In the genomic region with DNA sequence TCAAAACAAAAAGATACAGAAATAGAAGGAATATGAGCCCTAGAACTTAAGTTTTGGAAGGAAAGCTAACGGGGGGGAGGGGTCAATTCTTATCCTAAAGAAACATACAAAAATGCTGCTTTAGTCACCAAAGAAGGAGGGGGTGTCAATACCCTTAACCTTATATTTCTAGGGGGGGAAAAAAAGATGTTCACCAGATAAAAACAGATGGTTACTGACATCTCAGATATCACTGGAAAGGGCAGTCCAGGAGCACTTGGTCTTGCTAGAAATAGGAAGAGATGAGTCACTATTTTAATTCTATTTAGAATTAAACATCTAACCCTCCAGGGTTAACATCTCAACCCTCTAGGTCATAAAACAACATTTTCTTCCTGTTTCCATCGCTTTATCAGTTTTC, we compare ENCODE assay signal across 8 cellular contexts. TPM values are rescaled to one million over a fixed set of nuclear protein-coding genes. Genes with fewer than 3 reads are reported as not detected.
DNase-seq lines count a peak whose midpoint lies in the region; ATAC-seq and TF ChIP-seq lines count a peak whose summit lies in the region.

No MANE protein-coding gene starts in this region.

- peak overlapping the region; percentile 96 for H3K27ac Mint-ChIP-seq in activated CD8-positive, alpha-beta T cell treated with anti-CD3 and anti-CD28 coated beads for 36 hours

- H3K36me3 Mint-ChIP-seq in activated CD8-positive, alpha-beta T cell treated with anti-CD3 and anti-CD28 coated beads for 36 hours (ENCODE audit: low read depth), result peaks cover 49% of the 10 kb centered on the region

- H3K4me1 ChIP-seq in stomach, result peaks cover 35 to 67% (median 54%) of the 10 kb centered on the region in 4 donors

- 13 to 31% (median 22%) methylated on average over 2 of the region's 2 CpGs for WGBS in stomach, 5 donors

- H3K27me3 ChIP-seq in stomach, result no peaks in the 10 kb centered on the region

- no peak for ATAC-seq in activated CD8-positive, alpha-beta T cell treated with anti-CD3 and anti-CD28 coated beads for 36 hours
- ATAC-seq in HG03342 (IDR thresholded peaks at IDR 0.05; ENCODE audit: unreplicated experiment), result no peak
- ATAC-seq in HG03457 (IDR thresholded peaks at IDR 0.05; ENCODE audit: unreplicated experiment), result no peak

- POLR2A ChIA-PET in activated CD8-positive, alpha-beta T cell treated with anti-CD3 and anti-CD28 coated beads for 36 hours (lab: Charles Lee), result interaction anchor here (0.7 to 4.1 kb wide), 10 partner anchors 9 to 101 kb away, joined by 3 to 37 read pairs (median 5); a partner anchor contains a TSS
- POLR2A ChIA-PET in GM10248 (lab: Yijun Ruan, JAX), result interaction anchor here (1.3 kb wide), 1 partner anchor 20 kb away, joined by 6 read pairs; a partner anchor contains a TSS

- no peaks in the 10 kb centered on the region for H3K27me3 Mint-ChIP-seq in activated CD8-positive, alpha-beta T cell treated with anti-CD3 and anti-CD28 coated beads for 36 hours

- H3K4me1 Mint-ChIP-seq in activated CD8-positive, alpha-beta T cell treated with anti-CD3 and anti-CD28 coated beads for 36 hours (ENCODE audit: low read depth), result peaks cover 61% of the 10 kb centered on the region

- intact Hi-C loops in activated CD8-positive, alpha-beta T cell treated with anti-CD3 and anti-CD28 coated beads for 36 hours (cut with micrococcal nuclease), result no loop called here
- intact Hi-C loops in stomach (cut with DNase I; ENCODE audit: low total_unique reads), result no loop called here

- DNase-seq in SIG-M5 treated with dmso at 0.1 percent for 504 hours (lab: John Stamatoyannopoulos, UW; ENCODE audit: unreplicated experiment) (peak; percentile 16), SIG-M5 (lab: John Stamatoyannopoulos, UW) (no peak), stomach (no peak), GM10248 (ENCODE audit: extremely low spot score) (no peak)
- no peak for DNase-seq in activated CD8-positive, alpha-beta T cell treated with anti-CD3 and anti-CD28 coated beads for 36 hours

- H3K9me3 Mint-ChIP-seq in activated CD8-positive, alpha-beta T cell treated with anti-CD3 and anti-CD28 coated beads for 36 hours, result no peaks in the 10 kb centered on the region

- TF ChIP-seq POLR2A in stomach (IDR thresholded peaks at IDR 0.05), result no peak

- peak overlapping the region in 4 of 5 donors; percentile 96 to 99 (median 99) for H3K27ac ChIP-seq in stomach

- peak overlapping the region; percentile 99 for H3K4me3 Mint-ChIP-seq in activated CD8-positive, alpha-beta T cell treated with anti-CD3 and anti-CD28 coated beads for 36 hours

- peaks cover 13 to 23% (median 23%) of the 10 kb centered on the region in 4 donors for H3K36me3 ChIP-seq in stomach

- H3K4me3 ChIP-seq in iPS-18c (ENCODE audit: insufficient read depth, low read depth, low read length), result peak overlapping the region; percentile 87; the same call in 1 of the 2 replicates
- peak overlapping the region; percentile 86 to 99 (median 91) for H3K4me3 ChIP-seq in stomach

- CTCF ChIA-PET in activated CD8-positive, alpha-beta T cell treated with anti-CD3 and anti-CD28 coated beads for 36 hours (lab: Charles Lee), result interaction anchor here (1.2 to 13.6 kb wide), 11 partner anchors 12 to 396 kb away, joined by 3 to 297 read pairs (median 7); a partner anchor contains a TSS
- CTCF ChIA-PET in GM10248 (lab: Yijun Ruan, JAX), result interaction anchor here (1.1 to 17.1 kb wide), 9 partner anchors 14 to 142 kb away, joined by 3 to 442 read pairs (median 6); a partner anchor contains a TSS

- no peak for TF ChIP-seq EP300 in stomach (IDR thresholded peaks at IDR 0.05)

- H3K9me3 ChIP-seq in iPS-18c (ENCODE audit: control insufficient read depth, insufficient read depth, low read length) (no peaks in the 10 kb centered on the region), stomach (no peaks in the 10 kb centered on the region)

- no peak for TF ChIP-seq CTCF in activated CD8-positive, alpha-beta T cell treated with anti-CD3 and anti-CD28 coated beads for 36 hours (IDR thresholded peaks at IDR 0.05)
- TF ChIP-seq CTCF in stomach (IDR thresholded peaks at IDR 0.05), result no peak
- no peak for TF ChIP-seq CTCF in GM10248 (IDR thresholded peaks at IDR 0.05; ENCODE audit: control extremely low read depth, extremely low read depth, low read depth, missing control alignments)

RNA-seq across cellular contexts. Expression of a gene that starts 1.7 kb away (rescaled TPM):
- total RNA-seq in activated CD8-positive, alpha-beta T cell treated with anti-CD3 and anti-CD28 coated beads for 36 hours, result 100 to 1,000 TPM; 209 to 218 TPM
- total RNA-seq in stomach, result 100 to 1,000 TPM in 1 of 5 donors, 10 to 100 TPM in 4; 18.0 to 181 (median 77.0) TPM
- 10 to 100 TPM; 41.4 to 98.1 (median 76.1) TPM for polyA plus RNA-seq in stomach

RNA-seq across cellular contexts. Expression of a gene that starts 19.5 kb away (rescaled TPM):
- total RNA-seq in activated CD8-positive, alpha-beta T cell treated with anti-CD3 and anti-CD28 coated beads for 36 hours, result 10 to 100 TPM; 94.8 to 98.3 TPM
- total RNA-seq in stomach, result 10 to 100 TPM; 37.1 to 64.3 (median 48.4) TPM
- polyA plus RNA-seq in stomach, result 10 to 100 TPM; 34.7 to 51.8 (median 36.2) TPM

RNA-seq across cellular contexts. Expression of a gene that starts 19.7 kb away (rescaled TPM):
- 10 to 100 TPM; 31.4 to 35.6 TPM for total RNA-seq in activated CD8-positive, alpha-beta T cell treated with anti-CD3 and anti-CD28 coated beads for 36 hours
- 1 to 10 TPM in 3 of 5 donors, under 1 TPM in 1, not detected in 1; 0.45 to 2.2 (median 1.1) TPM for total RNA-seq in stomach
- 1 to 10 TPM in 2 of 3 donors, under 1 TPM in 1; 0.61 to 4.9 (median 1.8) TPM for polyA plus RNA-seq in stomach

RNA-seq across cellular contexts. Expression of a gene that starts 34.1 kb away (rescaled TPM):
- total RNA-seq in activated CD8-positive, alpha-beta T cell treated with anti-CD3 and anti-CD28 coated beads for 36 hours, result 10 to 100 TPM; 30.1 to 31.8 TPM
- 10 to 100 TPM; 12.3 to 66.5 (median 28.0) TPM for total RNA-seq in stomach
- polyA plus RNA-seq in stomach, result 1 to 10 TPM; 5.0 to 9.9 (median 9.0) TPM

Comparison
In these comparisons a context has a peak if more than half of its experiments do, and no peak if none do; other contexts are left out.
1. RNA of a gene that starts 19.7 kb away (total RNA-seq): 31.4 to 35.6 TPM in activated CD8-positive, alpha-beta T cell treated with anti-CD3 and anti-CD28 coated beads for 36 hours; 0.45 to 2.2 TPM in stomach; every median in the first group is over 10 times any median in the second.